10 cellular contexts compared by ENCODE assay signal in the genomic region with DNA sequence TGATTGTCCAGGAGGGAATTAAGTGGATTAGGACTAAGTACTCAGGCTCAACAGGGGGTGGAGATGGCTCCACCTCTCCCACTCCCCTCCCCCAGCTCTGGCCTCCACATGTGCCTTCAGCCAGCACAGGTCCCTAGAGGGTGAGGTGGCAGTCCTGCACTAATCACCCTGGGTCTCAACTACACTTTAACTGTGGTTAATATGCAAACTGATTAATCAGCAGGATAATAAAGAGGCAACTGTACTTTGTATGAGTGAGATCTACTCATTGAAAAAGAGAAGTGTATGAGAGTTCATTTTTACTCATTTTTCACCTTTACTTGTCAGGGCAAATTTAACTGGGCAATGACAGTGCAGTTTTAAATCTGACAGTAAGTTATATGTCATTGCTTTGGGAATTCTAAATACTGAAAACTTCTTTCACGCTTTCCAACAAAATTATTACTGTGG.
DNase-seq lines count a peak whose midpoint lies in the region; ATAC-seq, FAIRE-seq and TF ChIP-seq lines count a peak whose summit lies in the region.
"Had no signal": no experiment of that assay in that cellular context is flagged by ENCODE, and none has a peak within 500 bp of the region (broad histone marks: within the 10 kb centered on the region; RNA-seq: fewer than 3 reads in every experiment).

No MANE protein-coding gene starts in this region.

- H3K9ac ChIP-seq in astrocyte (ENCODE audit: low read length): no peak overlapping the region

- BruUV-seq in OCI-LY7 (replicated peaks; lab: Mats Ljungman, UMichigan): no TSS peak

- H3K9me3 ChIP-seq in astrocyte (ENCODE audit: insufficient read depth, low read depth, low read length) (no peaks in the 10 kb centered on the region), aorta (ENCODE audit: control insufficient read depth, low read length) (no peaks in the 10 kb centered on the region), OCI-LY7 (ENCODE audit: low read length) (no peaks in the 10 kb centered on the region)

- no peaks in the 10 kb centered on the region for H3K9me2 ChIP-seq in OCI-LY7 (ENCODE audit: insufficient read depth, low read length)

- H3K9me3 Mint-ChIP-seq in astrocyte (ENCODE audit: unreplicated experiment): no peaks in the 10 kb centered on the region
- H3K9me3 Mint-ChIP-seq: brain had no signal

- H3K79me2 ChIP-seq in astrocyte (ENCODE audit: insufficient read depth, low read length): no peaks in the 10 kb centered on the region
- H3K79me2 ChIP-seq in OCI-LY7 (ENCODE audit: insufficient read depth, low read depth, low read length): no peaks in the 10 kb centered on the region

- H4K20me1 ChIP-seq in astrocyte (ENCODE audit: insufficient read depth, low read length) (no peaks in the 10 kb centered on the region), OCI-LY7 (ENCODE audit: insufficient read depth, low read length) (peaks cover 3% of the 10 kb centered on the region; the same call in 1 of the 2 replicates)

- POLR2A ChIA-PET in OCI-LY7 (lab: Charles Lee): interaction anchor here (1.2 kb wide), 1 partner anchor 13 kb away, joined by 3 read pairs; no protein-coding TSS in a partner anchor

- no peaks in the 10 kb centered on the region for H3K36me3 Mint-ChIP-seq in astrocyte (ENCODE audit: low read depth, unreplicated experiment)

- DNase-seq in astrocyte (ENCODE audit: low read depth) (no peak), renal cortical epithelial cell (ENCODE audit: low read depth) (peak; percentile 80), aorta (no peak), OCI-LY7 (ENCODE audit: low spot score) (no peak)
- DNase-seq: activated CD8-positive, alpha-beta memory T cell treated with anti-CD3 and anti-CD28 coated beads for 24 hours; GOT3 had no signal

- H3K4me2 ChIP-seq in astrocyte (ENCODE audit: low read length) (no peak overlapping the region), OCI-LY7 (ENCODE audit: low read length) (no peak overlapping the region)

- H3K4me3 ChIP-seq in astrocyte (ENCODE audit: insufficient read depth, low read depth, low read length) (no peak overlapping the region), aorta (ENCODE audit: low read length in 2 of 2) (no peak overlapping the region), OCI-LY7 (ENCODE audit: low read depth, low read length, poor library complexity, severe bottlenecking) (no peak overlapping the region)

- H2AFZ ChIP-seq in astrocyte (ENCODE audit: low read depth, low read length): no peak overlapping the region
- no peak overlapping the region for H2AFZ ChIP-seq in OCI-LY7 (ENCODE audit: low read length)

- ATAC-seq in GM19463 (IDR thresholded peaks at IDR 0.05; ENCODE audit: unreplicated experiment) (peak; percentile 91), HG03175 (IDR thresholded peaks at IDR 0.05; ENCODE audit: unreplicated experiment) (peak; percentile 64), aorta (ENCODE audit: low FRiP score) (no peak), GM18873 (IDR thresholded peaks at IDR 0.05; ENCODE audit: low FRiP score, unreplicated experiment) (no peak)

- H3K27me3 Mint-ChIP-seq in astrocyte (ENCODE audit: low read depth, unreplicated experiment): no peaks in the 10 kb centered on the region
- H3K27me3 Mint-ChIP-seq: brain had no signal

- H3K36me3 ChIP-seq in astrocyte (ENCODE audit: insufficient read depth, low read length): no peaks in the 10 kb centered on the region
- H3K36me3 ChIP-seq in aorta (ENCODE audit: control insufficient read depth in 1 of 2, insufficient read depth in 2 of 2, low read length in 1 of 2): no peaks in the 10 kb centered on the region
- H3K36me3 ChIP-seq in OCI-LY7 (ENCODE audit: insufficient read depth, low read length): no peaks in the 10 kb centered on the region

- TF ChIP-seq CTCF in astrocyte (IDR thresholded peaks at IDR 0.05; ENCODE audit: insufficient read depth, low read depth, low read length) (no peak), OCI-LY7 (conservative IDR thresholded peaks at IDR 0.05; ENCODE audit: low read length) (no peak)

- intact Hi-C loops in aorta (cut with DNase I) (no loop called here), OCI-LY7 (cut with micrococcal nuclease; ENCODE audit: unreplicated experiment) (no loop called here)

- H3K27ac ChIP-seq in astrocyte (ENCODE audit: low read depth, low read length) (no peak overlapping the region), aorta (ENCODE audit: low read depth in 1 of 2, low read length in 2 of 2) (no peak overlapping the region), OCI-LY7 (ENCODE audit: low read depth, low read length, poor library complexity, severe bottlenecking) (no peak overlapping the region)

- H3K27ac Mint-ChIP-seq in astrocyte (ENCODE audit: unreplicated experiment): peak overlapping the region; percentile 10

- no peak overlapping the region for H3K4me3 Mint-ChIP-seq in astrocyte (ENCODE audit: unreplicated experiment)
- H3K4me3 Mint-ChIP-seq: brain had no signal

- CTCF ChIA-PET in OCI-LY7 (lab: Charles Lee; ENCODE audit: unreplicated experiment): no interaction called here

- FAIRE-seq in astrocyte (lab: Jason Lieb, UNC): no peak

- H3K27me3 ChIP-seq in astrocyte (ENCODE audit: insufficient read depth, low read length): no peaks in the 10 kb centered on the region
- H3K27me3 ChIP-seq in aorta (ENCODE audit: control insufficient read depth in 1 of 2, insufficient read depth in 2 of 2, low read length in 1 of 2): no peaks in the 10 kb centered on the region

- 86 to 88% methylated on average over 1 of the region's 1 CpG for WGBS in aorta, 2 donors

- H3K4me1 ChIP-seq in astrocyte (ENCODE audit: insufficient read depth, low read length) (no peaks in the 10 kb centered on the region), aorta (ENCODE audit: control insufficient read depth in 1 of 2, insufficient read depth in 2 of 2, low read length in 2 of 2) (no peaks in the 10 kb centered on the region), OCI-LY7 (ENCODE audit: insufficient read depth, low read length, poor library complexity, severe bottlenecking) (no peaks in the 10 kb centered on the region)

- H3K4me1 Mint-ChIP-seq in astrocyte (ENCODE audit: low read depth, unreplicated experiment): peaks cover 7% of the 10 kb centered on the region

Comparison
In these comparisons a context has a peak if more than half of its experiments do, and no peak if none do; other contexts are left out.
1. ATAC-seq: peak in GM19463 (single experiment) and HG03175 (single experiment); none in aorta (single experiment) and GM18873 (single experiment).